Comparison of ENCODE assay signal across 2 cellular contexts in the genomic region with DNA sequence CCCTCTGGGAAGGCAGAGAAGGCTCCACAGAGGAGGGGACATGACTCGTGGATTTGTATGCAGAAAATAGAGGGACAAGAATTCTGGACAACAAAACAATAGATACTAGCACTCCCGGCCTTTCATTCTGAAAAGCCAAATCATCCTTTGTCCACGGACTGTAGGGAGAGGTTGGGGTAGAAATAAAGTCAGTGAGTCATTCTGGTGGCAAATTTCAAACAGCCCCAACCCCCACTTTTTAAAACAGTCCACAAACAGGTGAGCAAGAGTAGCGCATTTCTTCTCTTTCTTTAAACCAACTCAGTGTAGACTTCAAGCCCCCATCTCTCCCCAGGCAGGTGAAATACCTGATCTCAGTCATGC.
A peak's percentile ranks its signal among the peaks of the same experiment; 100 is the strongest.
TF ChIP-seq lines count a peak whose summit lies in the region.

No MANE protein-coding gene starts in this region.

TF ChIP-seq in GM23338, 12 proteins besides CTCF, POLR2A, EP300 and RAD21 (continues in another document):
- TF ChIP-seq NANOG (IDR thresholded peaks at IDR 0.05; ENCODE audit: borderline replicate concordance) (no peak), STAT1 (IDR thresholded peaks at IDR 0.05; ENCODE audit: unreplicated experiment) (no peak), CREB1 (CRISPR knock-in tag; IDR thresholded peaks at IDR 0.05; ENCODE audit: low read depth) (no peak), ZNF331 (CRISPR knock-in tag; IDR thresholded peaks at IDR 0.05; ENCODE audit: low read depth) (no peak), JUNB (IDR thresholded peaks at IDR 0.05; ENCODE audit: unreplicated experiment) (no peak), ZNF114 (CRISPR knock-in tag; IDR thresholded peaks at IDR 0.05) (no peak), EZH2phosphoT487 (IDR thresholded peaks at IDR 0.05; ENCODE audit: unreplicated experiment) (no peak)
- TF ChIP-seq, protein P1, sequence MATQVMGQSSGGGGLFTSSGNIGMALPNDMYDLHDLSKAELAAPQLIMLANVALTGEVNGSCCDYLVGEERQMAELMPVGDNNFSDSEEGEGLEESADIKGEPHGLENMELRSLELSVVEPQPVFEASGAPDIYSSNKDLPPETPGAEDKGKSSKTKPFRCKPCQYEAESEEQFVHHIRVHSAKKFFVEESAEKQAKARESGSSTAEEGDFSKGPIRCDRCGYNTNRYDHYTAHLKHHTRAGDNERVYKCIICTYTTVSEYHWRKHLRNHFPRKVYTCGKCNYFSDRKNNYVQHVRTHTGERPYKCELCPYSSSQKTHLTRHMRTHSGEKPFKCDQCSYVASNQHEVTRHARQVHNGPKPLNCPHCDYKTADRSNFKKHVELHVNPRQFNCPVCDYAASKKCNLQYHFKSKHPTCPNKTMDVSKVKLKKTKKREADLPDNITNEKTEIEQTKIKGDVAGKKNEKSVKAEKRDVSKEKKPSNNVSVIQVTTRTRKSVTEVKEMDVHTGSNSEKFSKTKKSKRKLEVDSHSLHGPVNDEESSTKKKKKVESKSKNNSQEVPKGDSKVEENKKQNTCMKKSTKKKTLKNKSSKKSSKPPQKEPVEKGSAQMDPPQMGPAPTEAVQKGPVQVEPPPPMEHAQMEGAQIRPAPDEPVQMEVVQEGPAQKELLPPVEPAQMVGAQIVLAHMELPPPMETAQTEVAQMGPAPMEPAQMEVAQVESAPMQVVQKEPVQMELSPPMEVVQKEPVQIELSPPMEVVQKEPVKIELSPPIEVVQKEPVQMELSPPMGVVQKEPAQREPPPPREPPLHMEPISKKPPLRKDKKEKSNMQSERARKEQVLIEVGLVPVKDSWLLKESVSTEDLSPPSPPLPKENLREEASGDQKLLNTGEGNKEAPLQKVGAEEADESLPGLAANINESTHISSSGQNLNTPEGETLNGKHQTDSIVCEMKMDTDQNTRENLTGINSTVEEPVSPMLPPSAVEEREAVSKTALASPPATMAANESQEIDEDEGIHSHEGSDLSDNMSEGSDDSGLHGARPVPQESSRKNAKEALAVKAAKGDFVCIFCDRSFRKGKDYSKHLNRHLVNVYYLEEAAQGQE (IDR thresholded peaks at IDR 0.05; ENCODE audit: unreplicated experiment) = no peak
- TF ChIP-seq, protein P2, sequence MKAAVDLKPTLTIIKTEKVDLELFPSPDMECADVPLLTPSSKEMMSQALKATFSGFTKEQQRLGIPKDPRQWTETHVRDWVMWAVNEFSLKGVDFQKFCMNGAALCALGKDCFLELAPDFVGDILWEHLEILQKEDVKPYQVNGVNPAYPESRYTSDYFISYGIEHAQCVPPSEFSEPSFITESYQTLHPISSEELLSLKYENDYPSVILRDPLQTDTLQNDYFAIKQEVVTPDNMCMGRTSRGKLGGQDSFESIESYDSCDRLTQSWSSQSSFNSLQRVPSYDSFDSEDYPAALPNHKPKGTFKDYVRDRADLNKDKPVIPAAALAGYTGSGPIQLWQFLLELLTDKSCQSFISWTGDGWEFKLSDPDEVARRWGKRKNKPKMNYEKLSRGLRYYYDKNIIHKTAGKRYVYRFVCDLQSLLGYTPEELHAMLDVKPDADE (IDR thresholded peaks at IDR 0.05) = no peak
- TF ChIP-seq, protein P3, sequence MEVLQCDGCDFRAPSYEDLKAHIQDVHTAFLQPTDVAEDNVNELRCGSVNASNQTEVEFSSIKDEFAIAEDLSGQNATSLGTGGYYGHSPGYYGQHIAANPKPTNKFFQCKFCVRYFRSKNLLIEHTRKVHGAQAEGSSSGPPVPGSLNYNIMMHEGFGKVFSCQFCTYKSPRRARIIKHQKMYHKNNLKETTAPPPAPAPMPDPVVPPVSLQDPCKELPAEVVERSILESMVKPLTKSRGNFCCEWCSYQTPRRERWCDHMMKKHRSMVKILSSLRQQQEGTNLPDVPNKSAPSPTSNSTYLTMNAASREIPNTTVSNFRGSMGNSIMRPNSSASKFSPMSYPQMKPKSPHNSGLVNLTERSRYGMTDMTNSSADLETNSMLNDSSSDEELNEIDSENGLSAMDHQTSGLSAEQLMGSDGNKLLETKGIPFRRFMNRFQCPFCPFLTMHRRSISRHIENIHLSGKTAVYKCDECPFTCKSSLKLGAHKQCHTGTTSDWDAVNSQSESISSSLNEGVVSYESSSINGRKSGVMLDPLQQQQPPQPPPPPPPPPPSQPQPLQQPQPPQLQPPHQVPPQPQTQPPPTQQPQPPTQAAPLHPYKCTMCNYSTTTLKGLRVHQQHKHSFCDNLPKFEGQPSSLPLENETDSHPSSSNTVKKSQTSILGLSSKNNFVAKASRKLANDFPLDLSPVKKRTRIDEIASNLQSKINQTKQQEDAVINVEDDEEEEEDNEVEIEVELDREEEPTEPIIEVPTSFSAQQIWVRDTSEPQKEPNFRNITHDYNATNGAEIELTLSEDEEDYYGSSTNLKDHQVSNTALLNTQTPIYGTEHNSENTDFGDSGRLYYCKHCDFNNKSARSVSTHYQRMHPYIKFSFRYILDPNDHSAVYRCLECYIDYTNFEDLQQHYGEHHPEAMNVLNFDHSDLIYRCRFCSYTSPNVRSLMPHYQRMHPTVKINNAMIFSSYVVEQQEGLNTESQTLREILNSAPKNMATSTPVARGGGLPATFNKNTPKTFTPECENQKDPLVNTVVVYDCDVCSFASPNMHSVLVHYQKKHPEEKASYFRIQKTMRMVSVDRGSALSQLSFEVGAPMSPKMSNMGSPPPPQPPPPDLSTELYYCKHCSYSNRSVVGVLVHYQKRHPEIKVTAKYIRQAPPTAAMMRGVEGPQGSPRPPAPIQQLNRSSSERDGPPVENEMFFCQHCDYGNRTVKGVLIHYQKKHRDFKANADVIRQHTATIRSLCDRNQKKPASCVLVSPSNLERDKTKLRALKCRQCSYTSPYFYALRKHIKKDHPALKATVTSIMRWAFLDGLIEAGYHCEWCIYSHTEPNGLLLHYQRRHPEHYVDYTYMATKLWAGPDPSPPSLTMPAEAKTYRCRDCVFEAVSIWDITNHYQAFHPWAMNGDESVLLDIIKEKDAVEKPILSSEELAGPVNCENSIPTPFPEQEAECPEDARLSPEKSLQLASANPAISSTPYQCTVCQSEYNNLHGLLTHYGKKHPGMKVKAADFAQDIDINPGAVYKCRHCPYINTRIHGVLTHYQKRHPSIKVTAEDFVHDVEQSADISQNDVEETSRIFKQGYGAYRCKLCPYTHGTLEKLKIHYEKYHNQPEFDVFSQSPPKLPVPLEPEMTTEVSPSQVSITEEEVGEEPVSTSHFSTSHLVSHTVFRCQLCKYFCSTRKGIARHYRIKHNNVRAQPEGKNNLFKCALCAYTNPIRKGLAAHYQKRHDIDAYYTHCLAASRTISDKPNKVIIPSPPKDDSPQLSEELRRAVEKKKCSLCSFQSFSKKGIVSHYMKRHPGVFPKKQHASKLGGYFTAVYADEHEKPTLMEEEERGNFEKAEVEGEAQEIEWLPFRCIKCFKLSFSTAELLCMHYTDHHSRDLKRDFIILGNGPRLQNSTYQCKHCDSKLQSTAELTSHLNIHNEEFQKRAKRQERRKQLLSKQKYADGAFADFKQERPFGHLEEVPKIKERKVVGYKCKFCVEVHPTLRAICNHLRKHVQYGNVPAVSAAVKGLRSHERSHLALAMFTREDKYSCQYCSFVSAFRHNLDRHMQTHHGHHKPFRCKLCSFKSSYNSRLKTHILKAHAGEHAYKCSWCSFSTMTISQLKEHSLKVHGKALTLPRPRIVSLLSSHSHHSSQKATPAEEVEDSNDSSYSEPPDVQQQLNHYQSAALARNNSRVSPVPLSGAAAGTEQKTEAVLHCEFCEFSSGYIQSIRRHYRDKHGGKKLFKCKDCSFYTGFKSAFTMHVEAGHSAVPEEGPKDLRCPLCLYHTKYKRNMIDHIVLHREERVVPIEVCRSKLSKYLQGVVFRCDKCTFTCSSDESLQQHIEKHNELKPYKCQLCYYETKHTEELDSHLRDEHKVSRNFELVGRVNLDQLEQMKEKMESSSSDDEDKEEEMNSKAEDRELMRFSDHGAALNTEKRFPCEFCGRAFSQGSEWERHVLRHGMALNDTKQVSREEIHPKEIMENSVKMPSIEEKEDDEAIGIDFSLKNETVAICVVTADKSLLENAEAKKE (CRISPR knock-in tag; IDR thresholded peaks at IDR 0.05) = no peak

TF ChIP-seq in K562, 482 proteins besides CTCF, POLR2A, EP300 and RAD21:
- TF ChIP-seq TBP (optimal IDR thresholded peaks at IDR 0.05; ENCODE audit: low read depth, low read length) (peak; percentile 8), RBBP5 (IDR thresholded peaks at IDR 0.05; ENCODE audit: borderline replicate concordance, insufficient read depth, low read length, poor library complexity, severe bottlenecking) (no peak), ZNF408 (CRISPR knock-in tag; IDR thresholded peaks at IDR 0.05; ENCODE audit: low read depth) (no peak), BACH1 (tag; IDR thresholded peaks at IDR 0.05) (0 out of 2 replicates have a peak, but pooled peaks have one; percentile 4), TOE1 (IDR thresholded peaks at IDR 0.05; ENCODE audit: borderline replicate concordance) (0 out of 2 replicates have a peak, but pooled peaks have one; percentile 36), TOE1 (CRISPR knock-in tag; IDR thresholded peaks at IDR 0.05; ENCODE audit: borderline replicate concordance, low read depth) (no peak), ZNF274 (IDR thresholded peaks at IDR 0.05; ENCODE audit: borderline replicate concordance, low read depth, low read length) (no peak), NEUROD1 (IDR thresholded peaks at IDR 0.05; ENCODE audit: borderline replicate concordance, low read depth, low read length, partially characterized antibody) (no peak), THRAP3 (IDR thresholded peaks at IDR 0.05; ENCODE audit: borderline replicate concordance) (no peak), HDAC6 (IDR thresholded peaks at IDR 0.05; ENCODE audit: low read depth, low read length) (no peak), TFAM (CRISPR knock-in tag; conservative IDR thresholded peaks at IDR 0.05) (no peak), SMAD1 (IDR thresholded peaks at IDR 0.05; ENCODE audit: low read depth, low read length, partially characterized antibody) (no peak)
- TF ChIP-seq, protein P4, sequence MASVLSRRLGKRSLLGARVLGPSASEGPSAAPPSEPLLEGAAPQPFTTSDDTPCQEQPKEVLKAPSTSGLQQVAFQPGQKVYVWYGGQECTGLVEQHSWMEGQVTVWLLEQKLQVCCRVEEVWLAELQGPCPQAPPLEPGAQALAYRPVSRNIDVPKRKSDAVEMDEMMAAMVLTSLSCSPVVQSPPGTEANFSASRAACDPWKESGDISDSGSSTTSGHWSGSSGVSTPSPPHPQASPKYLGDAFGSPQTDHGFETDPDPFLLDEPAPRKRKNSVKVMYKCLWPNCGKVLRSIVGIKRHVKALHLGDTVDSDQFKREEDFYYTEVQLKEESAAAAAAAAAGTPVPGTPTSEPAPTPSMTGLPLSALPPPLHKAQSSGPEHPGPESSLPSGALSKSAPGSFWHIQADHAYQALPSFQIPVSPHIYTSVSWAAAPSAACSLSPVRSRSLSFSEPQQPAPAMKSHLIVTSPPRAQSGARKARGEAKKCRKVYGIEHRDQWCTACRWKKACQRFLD (CRISPR knock-in tag; IDR thresholded peaks at IDR 0.05) = 0 out of 2 replicates have a peak, but pooled peaks have one; percentile 14
- TF ChIP-seq, protein P5, sequence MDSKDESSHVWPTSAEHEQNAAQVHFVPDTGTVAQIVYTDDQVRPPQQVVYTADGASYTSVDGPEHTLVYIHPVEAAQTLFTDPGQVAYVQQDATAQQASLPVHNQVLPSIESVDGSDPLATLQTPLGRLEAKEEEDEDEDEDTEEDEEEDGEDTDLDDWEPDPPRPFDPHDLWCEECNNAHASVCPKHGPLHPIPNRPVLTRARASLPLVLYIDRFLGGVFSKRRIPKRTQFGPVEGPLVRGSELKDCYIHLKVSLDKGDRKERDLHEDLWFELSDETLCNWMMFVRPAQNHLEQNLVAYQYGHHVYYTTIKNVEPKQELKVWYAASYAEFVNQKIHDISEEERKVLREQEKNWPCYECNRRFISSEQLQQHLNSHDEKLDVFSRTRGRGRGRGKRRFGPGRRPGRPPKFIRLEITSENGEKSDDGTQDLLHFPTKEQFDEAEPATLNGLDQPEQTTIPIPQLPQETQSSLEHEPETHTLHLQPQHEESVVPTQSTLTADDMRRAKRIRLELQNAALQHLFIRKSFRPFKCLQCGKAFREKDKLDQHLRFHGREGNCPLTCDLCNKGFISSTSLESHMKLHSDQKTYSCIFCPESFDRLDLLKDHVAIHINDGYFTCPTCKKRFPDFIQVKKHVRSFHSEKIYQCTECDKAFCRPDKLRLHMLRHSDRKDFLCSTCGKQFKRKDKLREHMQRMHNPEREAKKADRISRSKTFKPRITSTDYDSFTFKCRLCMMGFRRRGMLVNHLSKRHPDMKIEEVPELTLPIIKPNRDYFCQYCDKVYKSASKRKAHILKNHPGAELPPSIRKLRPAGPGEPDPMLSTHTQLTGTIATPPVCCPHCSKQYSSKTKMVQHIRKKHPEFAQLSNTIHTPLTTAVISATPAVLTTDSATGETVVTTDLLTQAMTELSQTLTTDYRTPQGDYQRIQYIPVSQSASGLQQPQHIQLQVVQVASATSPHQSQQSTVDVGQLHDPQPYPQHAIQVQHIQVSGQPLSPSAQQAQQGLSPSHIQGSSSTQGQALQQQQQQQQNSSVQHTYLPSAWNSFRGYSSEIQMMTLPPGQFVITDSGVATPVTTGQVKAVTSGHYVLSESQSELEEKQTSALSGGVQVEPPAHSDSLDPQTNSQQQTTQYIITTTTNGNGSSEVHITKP (IDR thresholded peaks at IDR 0.05; ENCODE audit: partially characterized antibody) = peak; percentile 50
- TF ChIP-seq, protein P6, sequence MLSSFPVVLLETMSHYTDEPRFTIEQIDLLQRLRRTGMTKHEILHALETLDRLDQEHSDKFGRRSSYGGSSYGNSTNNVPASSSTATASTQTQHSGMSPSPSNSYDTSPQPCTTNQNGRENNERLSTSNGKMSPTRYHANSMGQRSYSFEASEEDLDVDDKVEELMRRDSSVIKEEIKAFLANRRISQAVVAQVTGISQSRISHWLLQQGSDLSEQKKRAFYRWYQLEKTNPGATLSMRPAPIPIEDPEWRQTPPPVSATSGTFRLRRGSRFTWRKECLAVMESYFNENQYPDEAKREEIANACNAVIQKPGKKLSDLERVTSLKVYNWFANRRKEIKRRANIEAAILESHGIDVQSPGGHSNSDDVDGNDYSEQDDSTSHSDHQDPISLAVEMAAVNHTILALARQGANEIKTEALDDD (IDR thresholded peaks at IDR 0.05) = no peak
- TF ChIP-seq, protein P7, sequence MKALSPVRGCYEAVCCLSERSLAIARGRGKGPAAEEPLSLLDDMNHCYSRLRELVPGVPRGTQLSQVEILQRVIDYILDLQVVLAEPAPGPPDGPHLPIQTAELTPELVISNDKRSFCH (CRISPR knock-in tag; IDR thresholded peaks at IDR 0.05) = no peak
- TF ChIP-seq, protein P7 (tag; IDR thresholded peaks at IDR 0.05) = 0 out of 2 replicates have a peak, but pooled peaks have one; percentile 34
- TF ChIP-seq, protein P8, sequence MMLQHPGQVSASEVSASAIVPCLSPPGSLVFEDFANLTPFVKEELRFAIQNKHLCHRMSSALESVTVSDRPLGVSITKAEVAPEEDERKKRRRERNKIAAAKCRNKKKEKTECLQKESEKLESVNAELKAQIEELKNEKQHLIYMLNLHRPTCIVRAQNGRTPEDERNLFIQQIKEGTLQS (IDR thresholded peaks at IDR 0.05) = 0 out of 2 replicates have a peak, but pooled peaks have one; percentile 22
- TF ChIP-seq, protein P8 (CRISPR knock-in tag; conservative IDR thresholded peaks at IDR 0.05) = no peak
